Comparison of ENCODE assay signal across 24 cellular contexts in the genomic region with DNA sequence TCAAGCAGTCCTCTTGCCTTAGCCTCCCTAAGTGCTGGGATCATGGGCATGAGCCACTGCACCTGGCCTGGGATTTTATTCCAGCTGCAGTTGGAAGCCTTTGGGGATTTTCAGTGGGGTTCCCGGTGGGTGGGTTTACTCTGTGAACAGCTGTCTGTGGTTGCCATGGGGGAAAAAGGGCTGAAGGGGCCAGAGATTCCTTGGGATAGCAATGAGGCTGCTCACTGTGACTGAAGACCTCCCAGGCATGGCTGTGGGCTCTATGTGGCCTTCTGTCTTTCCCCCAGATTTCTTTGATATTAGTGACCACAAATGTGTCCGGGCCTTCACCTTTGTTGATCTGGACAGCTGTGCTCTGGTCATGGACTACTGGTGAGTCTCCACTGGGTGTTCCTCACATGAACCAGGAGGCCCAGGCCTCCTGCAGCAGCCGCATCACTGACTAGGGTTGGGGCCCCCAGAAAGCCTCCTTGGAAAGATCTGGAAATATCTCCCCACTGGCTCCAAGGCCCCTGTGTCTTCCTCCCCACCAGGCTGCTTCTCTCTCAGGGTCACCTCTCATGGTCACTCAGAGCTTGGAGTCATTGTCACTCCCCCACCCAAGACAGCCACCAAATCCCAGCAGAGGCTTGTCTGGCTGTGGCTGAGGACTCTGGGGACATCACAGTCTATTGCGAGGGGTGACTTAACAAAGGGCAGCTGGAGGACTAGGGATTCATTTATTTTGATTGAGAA. TPM values are rescaled to one million over a fixed set of nuclear protein-coding genes. Genes with fewer than 3 reads are reported as not detected.
"Had no signal": no experiment of that assay in that cellular context is flagged by ENCODE, and none has a peak within 500 bp of the region (broad histone marks: within the 10 kb centered on the region; RNA-seq: fewer than 3 reads in every experiment).

No MANE protein-coding gene starts in this region.

- H3K9me3 Mint-ChIP-seq: memory B cell; naive B cell; natural killer cell treated with Interleukin-12 subunit alpha and Interleukin-12 subunit beta and Interleukin-15 and Interleukin-18, amount 100 ng/mL, for 72 hours; neural progenitor cell; stimulated activated naive B cell treated with anti-CD40 and anti-IgM and Interleukin-4, amounts not matched to agents 10 μg/mL and 1 μg/mL and 100 μg/mL, for 72 hours; stimulated activated naive CD8-positive, alpha-beta T cell treated with anti-CD3 and anti-CD28 coated beads, Interleukin-15, Interleukin-2, amounts not matched to agents 100 ng/mL and 50 ng/mL, for 24 hours had no signal

- H2AFZ ChIP-seq: hepatocyte, neural progenitor cell had no signal

- H3K27me3 ChIP-seq: dorsolateral prefrontal cortex, hepatocyte, neural progenitor cell, ovary, sigmoid colon, tibial nerve, upper lobe of left lung had no signal

- H3K36me3 ChIP-seq: neural progenitor cell, ovary, sigmoid colon, thoracic aorta, tibial nerve, upper lobe of left lung had no signal

- H3K4me3 Mint-ChIP-seq: memory B cell; naive B cell; natural killer cell treated with Interleukin-12 subunit alpha and Interleukin-12 subunit beta and Interleukin-15 and Interleukin-18, amount 100 ng/mL, for 72 hours; neural progenitor cell; stimulated activated naive B cell treated with anti-CD40 and anti-IgM and Interleukin-4, amounts not matched to agents 10 μg/mL and 1 μg/mL and 100 μg/mL, for 72 hours; stimulated activated naive CD8-positive, alpha-beta T cell treated with anti-CD3 and anti-CD28 coated beads, Interleukin-15, Interleukin-2, amounts not matched to agents 100 ng/mL and 50 ng/mL, for 24 hours had no signal

- ATAC-seq: left lobe of liver; natural killer cell treated with Interleukin-12 subunit alpha and Interleukin-12 subunit beta and Interleukin-15 and Interleukin-18, amount 100 ng/mL, for 72 hours; psoas muscle; right cardiac atrium; stimulated activated naive B cell treated with anti-CD40 and anti-IgM and Interleukin-4, amounts not matched to agents 10 μg/mL and 1 μg/mL and 100 μg/mL, for 72 hours had no signal

- H3K27ac Mint-ChIP-seq: memory B cell; naive B cell; natural killer cell treated with Interleukin-12 subunit alpha and Interleukin-12 subunit beta and Interleukin-15 and Interleukin-18, amount 100 ng/mL, for 72 hours; stimulated activated naive B cell treated with anti-CD40 and anti-IgM and Interleukin-4, amounts not matched to agents 10 μg/mL and 1 μg/mL and 100 μg/mL, for 72 hours; stimulated activated naive CD8-positive, alpha-beta T cell treated with anti-CD3 and anti-CD28 coated beads, Interleukin-15, Interleukin-2, amounts not matched to agents 100 ng/mL and 50 ng/mL, for 24 hours had no signal

- H3K9me3 ChIP-seq: ovary, psoas muscle, sigmoid colon, thoracic aorta, tibial nerve, upper lobe of left lung had no signal

- H3K4me1 Mint-ChIP-seq: memory B cell; naive B cell; stimulated activated naive B cell treated with anti-CD40 and anti-IgM and Interleukin-4, amounts not matched to agents 10 μg/mL and 1 μg/mL and 100 μg/mL, for 72 hours had no signal

- H3K27ac ChIP-seq: dorsolateral prefrontal cortex, hepatocyte, neural progenitor cell, ovary, psoas muscle, sigmoid colon, skin epidermis, thoracic aorta, tibial nerve, upper lobe of left lung had no signal

- H3K9ac ChIP-seq: neural progenitor cell had no signal

- H3K79me2 ChIP-seq: hepatocyte had no signal

- H3K36me3 Mint-ChIP-seq: memory B cell; naive B cell; natural killer cell treated with Interleukin-12 subunit alpha and Interleukin-12 subunit beta and Interleukin-15 and Interleukin-18, amount 100 ng/mL, for 72 hours; neural progenitor cell; stimulated activated naive B cell treated with anti-CD40 and anti-IgM and Interleukin-4, amounts not matched to agents 10 μg/mL and 1 μg/mL and 100 μg/mL, for 72 hours had no signal

- H3K4me1 ChIP-seq: psoas muscle, sigmoid colon, tibial nerve, upper lobe of left lung had no signal

- H3K4me2 ChIP-seq: hepatocyte, neural progenitor cell had no signal

- H3K27me3 Mint-ChIP-seq: memory B cell; naive B cell; natural killer cell treated with Interleukin-12 subunit alpha and Interleukin-12 subunit beta and Interleukin-15 and Interleukin-18, amount 100 ng/mL, for 72 hours; stimulated activated naive B cell treated with anti-CD40 and anti-IgM and Interleukin-4, amounts not matched to agents 10 μg/mL and 1 μg/mL and 100 μg/mL, for 72 hours; stimulated activated naive CD8-positive, alpha-beta T cell treated with anti-CD3 and anti-CD28 coated beads, Interleukin-15, Interleukin-2, amounts not matched to agents 100 ng/mL and 50 ng/mL, for 24 hours had no signal

- H3K4me3 ChIP-seq: dorsolateral prefrontal cortex, hepatocyte, lung, neural progenitor cell, ovary, psoas muscle, sigmoid colon, skin epidermis, thoracic aorta, tibial nerve, upper lobe of left lung had no signal

- DNase-seq: dorsolateral prefrontal cortex; effector CD4-positive, alpha-beta T cell; head of caudate nucleus; naive B cell; nucleus accumbens; ovary; psoas muscle; sigmoid colon; stimulated activated CD4-positive, alpha-beta T cell treated with anti-CD3 and anti-CD28 coated beads, Interleukin-15, amount 100 ng/mL, for 24 hours; stimulated activated CD4-positive, alpha-beta T cell treated with anti-CD3 and anti-CD28 coated beads, Interleukin-2, amount 100 ng/mL, for 48 hours; stimulated activated naive B cell treated with anti-CD40 and anti-IgM and Interleukin-4, amounts not matched to agents 10 μg/mL and 1 μg/mL and 100 μg/mL, for 72 hours; upper lobe of left lung had no signal

RNA-seq across cellular contexts. Expression of a gene that starts 33.4 kb away (rescaled TPM):
- total RNA-seq: frontal cortex had no signal
